Comparison of ENCODE assay signal across 1 cellular context in genomic region chr6:100343678-100344077, GRCh38.
A peak's percentile ranks its signal among the peaks of the same experiment; 100 is the strongest.
TF ChIP-seq lines count a peak whose summit lies in the region.

No MANE protein-coding gene starts in this region.

TF ChIP-seq in K562, 482 proteins besides CTCF, POLR2A, EP300 and RAD21:
- TF ChIP-seq HDAC6 (IDR thresholded peaks at IDR 0.05; ENCODE audit: low read depth, low read length) (no peak), GABPA (tag; conservative IDR thresholded peaks at IDR 0.05; ENCODE audit: low read depth) (0 out of 2 replicates have a peak, but pooled peaks have one; percentile 35)
